19 cellular contexts compared by ENCODE assay signal in the genomic region with DNA sequence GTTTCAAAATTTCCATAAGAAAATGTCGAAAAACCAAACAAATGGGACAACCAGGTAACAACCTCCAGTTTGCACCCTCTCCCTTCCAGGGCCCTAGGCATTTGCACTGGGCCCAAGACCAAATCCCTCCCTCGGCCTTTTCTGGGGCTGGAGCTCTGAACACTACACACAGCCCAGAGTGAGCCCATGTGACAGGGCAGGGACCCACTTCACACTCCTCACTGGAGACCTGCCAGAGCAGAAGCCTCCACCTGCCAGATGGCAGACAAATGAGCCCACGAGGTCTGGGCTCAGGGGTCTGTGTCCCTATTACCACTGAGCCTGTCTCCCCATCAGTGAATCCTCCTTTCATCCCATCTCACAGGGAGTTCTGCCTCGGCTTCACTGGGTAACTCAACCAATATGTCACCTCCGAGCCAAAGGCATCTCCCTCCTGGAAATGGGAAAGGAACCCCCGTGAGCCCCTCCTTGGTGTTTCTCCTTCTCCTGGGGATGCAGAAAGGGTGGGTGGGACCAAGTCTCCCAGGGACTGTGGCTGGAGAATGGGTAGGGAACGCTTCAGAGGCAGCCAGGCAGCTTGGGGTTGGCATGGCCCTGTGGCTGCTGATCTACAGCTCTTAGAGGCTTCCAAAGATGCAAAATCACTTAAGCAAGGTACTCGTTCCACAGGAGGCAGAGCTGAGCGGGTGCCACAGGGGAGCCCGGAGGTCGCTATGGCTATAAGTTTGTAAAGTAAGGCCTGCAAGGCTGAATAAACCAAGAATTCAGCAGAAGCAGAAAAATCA. TPM values are rescaled to one million over a fixed set of nuclear protein-coding genes. Genes with fewer than 3 reads are reported as not detected.
DNase-seq lines count a peak whose midpoint lies in the region; ATAC-seq and TF ChIP-seq lines count a peak whose summit lies in the region.
"Had no signal": no experiment of that assay in that cellular context is flagged by ENCODE, and none has a peak within 500 bp of the region (broad histone marks: within the 10 kb centered on the region; RNA-seq: fewer than 3 reads in every experiment).

No MANE protein-coding gene starts in this region.

- no peak overlapping the region for H3K14ac ChIP-seq in trophoblast cell (ENCODE audit: low read length)

- H4K12ac ChIP-seq in trophoblast cell (ENCODE audit: low read depth, low read length): no peak overlapping the region

- H4K8ac ChIP-seq in trophoblast cell (ENCODE audit: low read depth, low read length): peak overlapping the region; percentile 3

- H3K79me1 ChIP-seq in trophoblast cell (ENCODE audit: low read length): peaks cover 28% of the 10 kb centered on the region

- peaks cover 17% of the 10 kb centered on the region for H3K4me1 Mint-ChIP-seq in CD14-positive monocyte
- H3K4me1 Mint-ChIP-seq: memory B cell had no signal

- H3K36me3 Mint-ChIP-seq in CD14-positive monocyte: no peaks in the 10 kb centered on the region
- H3K36me3 Mint-ChIP-seq: memory B cell had no signal

- intact Hi-C loops in heart left ventricle (cut with DNase I) (loop anchor here in 1 of 10 donors (5.0 kb wide), 1 partner anchor 37 kb away; no protein-coding TSS in a partner anchor), CD14-positive monocyte (cut with micrococcal nuclease) (no loop called here)

- peak in 2 of 4 donors; percentile 14 to 17 for ATAC-seq in heart left ventricle
- no peak for ATAC-seq in HG02970 (IDR thresholded peaks at IDR 0.05; ENCODE audit: low FRiP score, unreplicated experiment)
- ATAC-seq: HCT116 had no signal

- H2AFZ ChIP-seq in trophoblast cell (ENCODE audit: insufficient read depth, low read length, poor library complexity): no peak overlapping the region

- H2BK5ac ChIP-seq in trophoblast cell (ENCODE audit: low read depth, low read length, poor library complexity): no peak overlapping the region

- no peak overlapping the region for H3K4ac ChIP-seq in trophoblast cell (ENCODE audit: low read depth, low read length)

- H3K9ac ChIP-seq in trophoblast cell (ENCODE audit: low read length): no peak overlapping the region
- H3K9ac ChIP-seq: BLaER1 had no signal

- no peak overlapping the region for H3K4me2 ChIP-seq in trophoblast cell (ENCODE audit: low read length)
- H3K4me2 ChIP-seq: BLaER1 had no signal

- H3K9me3 Mint-ChIP-seq in CD14-positive monocyte: peaks cover 0 to 6% (median 1%) of the 10 kb centered on the region in 7 donors
- H3K9me3 Mint-ChIP-seq: memory B cell; T-helper 1 cell treated with Interleukin-12 subunit alpha and Interleukin-12 subunit beta and Interleukin-4 antibody, amounts not matched to agents 30 μg/mL and 1 μg/mL, for 36 hours had no signal

- H2BK120ac ChIP-seq in trophoblast cell (ENCODE audit: insufficient read depth, low read length, poor library complexity): peak overlapping the region; percentile 54

- H3K27me3 ChIP-seq in BE2C: no peaks in the 10 kb centered on the region
- H3K27me3 ChIP-seq in heart left ventricle: no peaks in the 10 kb centered on the region
- no peaks in the 10 kb centered on the region for H3K27me3 ChIP-seq in trophoblast cell (ENCODE audit: insufficient read depth, low read length)
- H3K27me3 ChIP-seq: BLaER1, breast epithelium, colonic mucosa had no signal

- 71 to 77% (median 74%) methylated on average over 10 to 11 of the region's 11 CpGs for WGBS in heart left ventricle, 4 donors
- whole genome bisulfite sequencing in trophoblast cell (ENCODE audit: extremely low coverage, insufficient coverage, insufficient read length): no CpG with 5 or more reads among the region's 11 CpGs

- DNase-seq in BE2C (peak; percentile 35), NCI-H1694 (lab: John Stamatoyannopoulos, UW) (peak; percentile 20), heart left ventricle (no peak), trophoblast cell (no peak), CD14-positive monocyte (ENCODE audit: low spot score) (no peak)
- DNase-seq in stimulated activated CD4-positive, alpha-beta T cell treated with anti-CD3 and anti-CD28 coated beads, Interleukin-15, amount 100 ng/mL, for 24 hours: no peak
- DNase-seq in effector CD4-positive, alpha-beta T cell: no peak
- DNase-seq: Caco-2; colonic mucosa; RPMI8226; stimulated activated CD4-positive, alpha-beta T cell treated with anti-CD3 and anti-CD28 coated beads, Interleukin-1b, Interleukin-23, amount 100 ng/mL, for 48 hours had no signal

- H3K79me2 ChIP-seq in trophoblast cell (ENCODE audit: control insufficient read depth, insufficient read depth, low read length, poor library complexity): no peaks in the 10 kb centered on the region

- H3K27ac ChIP-seq in heart left ventricle (peak overlapping the region in 11 of 12 donors; percentile 16 to 87 (median 76)), trophoblast cell (ENCODE audit: low read depth, low read length) (no peak overlapping the region)
- H3K27ac ChIP-seq: BLaER1, colonic mucosa, SK-N-MC had no signal

- H2AK5ac ChIP-seq in trophoblast cell (ENCODE audit: low read length): peak overlapping the region; percentile 42

- H4K91ac ChIP-seq in trophoblast cell (ENCODE audit: low read depth, low read length): peak overlapping the region; percentile 30

- H3K4me3 ChIP-seq in BE2C (ENCODE audit: low read depth, low read length): no peak overlapping the region
- peak overlapping the region in 1 of 12 donors; percentile 2 for H3K4me3 ChIP-seq in heart left ventricle
- no peak overlapping the region for H3K4me3 ChIP-seq in trophoblast cell (ENCODE audit: low read depth, low read length)
- H3K4me3 ChIP-seq: BLaER1, breast epithelium, colonic mucosa, SK-N-MC had no signal

- no peak for TF ChIP-seq POLR2A in heart left ventricle (IDR thresholded peaks at IDR 0.05)

- H2BK12ac ChIP-seq in trophoblast cell (ENCODE audit: low read length): peak overlapping the region; percentile 55

- H3K36me3 ChIP-seq in BE2C (no peaks in the 10 kb centered on the region), heart left ventricle (peaks cover 0 to 47% (median 6%) of the 10 kb centered on the region in 9 donors), trophoblast cell (ENCODE audit: control insufficient read depth in 1 of 2, insufficient read depth in 2 of 2, low read length in 2 of 2) (no peaks in the 10 kb centered on the region)
- H3K36me3 ChIP-seq: BLaER1, breast epithelium, colonic mucosa had no signal

- peaks cover 4% of the 10 kb centered on the region; the same call in 1 of the 2 replicates for H3K4me1 ChIP-seq in BE2C
- H3K4me1 ChIP-seq in heart left ventricle: peaks cover 0 to 61% (median 24%) of the 10 kb centered on the region in 12 donors
- H3K4me1 ChIP-seq in trophoblast cell (ENCODE audit: control insufficient read depth in 1 of 2, insufficient read depth in 2 of 2, low read length in 2 of 2): peaks cover 17 to 19% of the 10 kb centered on the region in 2 experiments
- H3K4me1 ChIP-seq: BLaER1, breast epithelium, Caco-2, colonic mucosa had no signal

- H3K9me3 ChIP-seq in BE2C: no peaks in the 10 kb centered on the region
- no peaks in the 10 kb centered on the region for H3K9me3 ChIP-seq in heart left ventricle
- peaks cover 3% of the 10 kb centered on the region for H3K9me3 ChIP-seq in trophoblast cell (ENCODE audit: insufficient read depth, low read depth, low read length)
- H3K9me3 ChIP-seq: breast epithelium, colonic mucosa had no signal

- H3K23ac ChIP-seq in trophoblast cell (ENCODE audit: low read length): no peak overlapping the region

- peaks cover 7 to 20% (median 10%) of the 10 kb centered on the region in 3 donors for H3K27me3 Mint-ChIP-seq in CD14-positive monocyte (ENCODE audit: low read depth in 3 of 3)

- H3K4me3 Mint-ChIP-seq in CD14-positive monocyte: no peak overlapping the region
- H3K4me3 Mint-ChIP-seq: memory B cell; T-helper 1 cell treated with Interleukin-12 subunit alpha and Interleukin-12 subunit beta and Interleukin-4 antibody, amounts not matched to agents 30 μg/mL and 1 μg/mL, for 36 hours had no signal

- TF ChIP-seq CTCF in BE2C (IDR thresholded peaks at IDR 0.05; ENCODE audit: low read depth, low read length): no peak
- TF ChIP-seq CTCF in heart left ventricle (IDR thresholded peaks at IDR 0.05): no peak
- no peak for TF ChIP-seq CTCF in CD14-positive monocyte (IDR thresholded peaks at IDR 0.05)

- no peak overlapping the region for H3K18ac ChIP-seq in trophoblast cell (ENCODE audit: low read length)

- peak overlapping the region in 3 of 7 donors; percentile 25 to 46 (median 35) for H3K27ac Mint-ChIP-seq in CD14-positive monocyte
- H3K27ac Mint-ChIP-seq: memory B cell; progenitor cell of endocrine pancreas; T-helper 1 cell treated with Interleukin-12 subunit alpha and Interleukin-12 subunit beta and Interleukin-4 antibody, amounts not matched to agents 30 μg/mL and 1 μg/mL, for 36 hours had no signal

RNA-seq across cellular contexts. Expression of a gene that starts 10.6 kb away (rescaled TPM):
- not detected for polyA plus RNA-seq in BE2C (2012; ENCODE audit: insufficient read depth, insufficient read length, low read depth)
- total RNA-seq in heart left ventricle: 100 to 1,000 TPM; 187 to 503 (median 258) TPM
- 100 to 1,000 TPM; 125 to 215 TPM for polyA plus RNA-seq in heart left ventricle
- polyA plus RNA-seq in trophoblast cell (2013): 0.82 and 1.1 TPM in 2 replicates
- polyA plus RNA-seq in CD14-positive monocyte: under 1 TPM; 0.17 to 0.48 TPM

Comparison
In these comparisons a context has a peak if more than half of its experiments do, and no peak if none do; other contexts are left out.
1. DNase-seq: peak in BE2C (single experiment) and NCI-H1694 (single experiment); none in heart left ventricle (0 of 5), trophoblast cell (0 of 2), stimulated activated CD4-positive, alpha-beta T cell treated with anti-CD3 and anti-CD28 coated beads, Interleukin-15, amount 100 ng/mL, for 24 hours (single experiment), effector CD4-positive, alpha-beta T cell (single experiment) and CD14-positive monocyte (single experiment).
2. RNA of a gene that starts 10.6 kb away (polyA plus RNA-seq): 125 to 215 TPM in heart left ventricle; 0.17 to 0.48 TPM in CD14-positive monocyte; every median in the first group is over 10 times any median in the second.